ENCODE assay signal across 32 cellular contexts in genomic region chr2:126894082-126894481, GRCh38. TPM values are rescaled to one million over a fixed set of nuclear protein-coding genes. Genes with fewer than 3 reads are reported as not detected.
"Had no signal": no experiment of that assay in that cellular context is flagged by ENCODE, and none has a peak within 500 bp of the region (broad histone marks: within the 10 kb centered on the region; RNA-seq: fewer than 3 reads in every experiment).

No MANE protein-coding gene starts in this region.

- H3K36me3 ChIP-seq: colonic mucosa, esophagus muscularis mucosa, gastroesophageal sphincter, heart left ventricle, lower lobe of right lung, pancreas, sigmoid colon, stomach, thyroid gland, upper lobe of left lung had no signal

- H3K4me3 ChIP-seq: colonic mucosa, esophagus muscularis mucosa, gastroesophageal sphincter, heart left ventricle, hepatocyte, lower lobe of right lung, pancreas, sigmoid colon, stomach, thyroid gland, upper lobe of left lung had no signal

- DNase-seq: central memory CD4-positive, alpha-beta T cell; colonic mucosa; dermis blood vessel endothelial cell; effector memory CD4-positive, alpha-beta T cell; foreskin keratinocyte; heart left ventricle; left cardiac atrium; left ventricle myocardium superior; natural killer cell; occipital lobe; pancreas; sigmoid colon; stimulated activated CD4-positive, alpha-beta T cell treated with anti-CD3 and anti-CD28 coated beads, Interleukin-15, amount 100 ng/mL, for 24 hours; stimulated activated CD4-positive, alpha-beta T cell treated with anti-CD3 and anti-CD28 coated beads, Interleukin-2, amount 100 ng/mL, for 48 hours; stimulated activated naive CD4-positive, alpha-beta T cell; thyroid gland had no signal

- H3K27ac ChIP-seq: colonic mucosa, esophagus muscularis mucosa, foreskin keratinocyte, gastroesophageal sphincter, heart left ventricle, hepatocyte, lower lobe of right lung, pancreas, sigmoid colon, stomach, thyroid gland, upper lobe of left lung had no signal

- ATAC-seq: foreskin keratinocyte, gastroesophageal sphincter, heart left ventricle, left cardiac atrium, left ventricle myocardium superior, lower lobe of right lung, natural killer cell, pancreas had no signal

- H3K9me3 ChIP-seq: colonic mucosa, esophagus muscularis mucosa, gastroesophageal sphincter, heart left ventricle, lower lobe of right lung, pancreas, sigmoid colon, stomach, thyroid gland, upper lobe of left lung had no signal

- H3K27me3 ChIP-seq: colonic mucosa, esophagus muscularis mucosa, foreskin keratinocyte, gastroesophageal sphincter, heart left ventricle, hepatocyte, pancreas, sigmoid colon, stomach, thyroid gland, upper lobe of left lung had no signal

- H3K4me1 ChIP-seq: colonic mucosa, esophagus muscularis mucosa, foreskin keratinocyte, gastroesophageal sphincter, heart left ventricle, lower lobe of right lung, pancreas, sigmoid colon, stomach, thyroid gland, upper lobe of left lung had no signal

RNA-seq across cellular contexts. Expression of gene TEX51, which starts 4.6 kb away (rescaled TPM):
- total RNA-seq: cerebellum, colonic mucosa, dermis blood vessel endothelial cell, endothelial cell of umbilical vein, epithelial cell of proximal tubule, esophagus muscularis mucosa, fibroblast of lung, foreskin keratinocyte, gastroesophageal sphincter, heart left ventricle, hepatocyte, kidney epithelial cell, left cardiac atrium, left ventricle myocardium superior, lower lobe of right lung, mononuclear cell, natural killer cell, occipital lobe, pancreas, progenitor cell of endocrine pancreas, sigmoid colon, skeletal muscle tissue, stomach, subcutaneous adipose tissue, temporal lobe, thyroid gland, upper lobe of left lung had no signal
